ENCODE assay signal across 8 cellular contexts in the genomic region with DNA sequence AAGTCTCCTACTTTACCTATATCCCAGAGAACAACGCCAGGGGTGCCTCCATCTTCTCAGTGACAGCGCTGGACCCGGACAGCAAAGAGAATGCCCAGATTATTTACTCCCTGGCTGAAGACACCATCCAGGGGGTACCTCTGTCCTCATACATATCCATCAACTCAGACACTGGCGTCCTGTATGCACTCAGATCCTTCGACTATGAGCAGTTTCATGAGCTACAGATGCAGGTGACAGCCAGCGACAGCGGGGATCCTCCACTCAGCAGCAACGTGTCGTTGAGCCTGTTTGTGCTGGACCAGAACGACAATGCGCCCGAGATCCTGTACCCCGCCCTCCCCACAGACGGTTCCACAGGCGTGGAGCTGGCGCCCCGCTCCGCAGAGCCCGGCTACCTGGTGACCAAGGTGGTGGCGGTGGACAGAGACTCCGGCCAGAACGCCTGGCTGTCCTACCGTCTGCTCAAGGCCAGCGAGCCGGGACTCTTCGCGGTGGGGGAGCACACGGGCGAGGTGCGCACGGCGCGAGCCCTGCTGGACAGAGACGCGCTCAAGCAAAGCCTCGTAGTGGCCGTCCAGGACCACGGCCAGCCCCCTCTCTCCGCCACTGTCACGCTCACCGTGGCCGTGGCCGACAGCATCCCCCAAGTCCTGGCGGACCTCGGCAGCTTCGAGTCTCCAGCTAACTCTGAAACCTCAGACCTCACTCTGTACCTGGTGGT. TPM values are rescaled to one million over a fixed set of nuclear protein-coding genes. Genes with fewer than 3 reads are reported as not detected.
DNase-seq lines count a peak whose midpoint lies in the region; ATAC-seq, FAIRE-seq and TF ChIP-seq lines count a peak whose summit lies in the region.
"Not testable (repeated sequence)": the region's sequence is repeated elsewhere in the genome, so short reads cannot be mapped to it uniquely, and the experiment has no call there.

No MANE protein-coding gene starts in this region.

- WGBS in psoas muscle, 3 donors, result 43 to 53% (median 47%) methylated on average over 38 to 46 of the region's 46 CpGs

- H3K27me3 Mint-ChIP-seq in T-helper 1 cell treated with Interleukin-12 subunit alpha and Interleukin-12 subunit beta and Interleukin-4 antibody, amounts not matched to agents 30 μg/mL and 1 μg/mL, for 36 hours (ENCODE audit: low read depth), result peaks cover 65% of the 10 kb centered on the region
- peaks cover 40% of the 10 kb centered on the region for H3K27me3 Mint-ChIP-seq in activated T-helper 1 cell treated with anti-CD3 and anti-CD28 coated beads, Interleukin-12 subunit alpha, Interleukin-12 subunit beta, Interleukin-2, Interleukin-4 antibody, amounts not matched to agents 30 ng/mL and 10 ng/mL and 1 ng/mL, durations not matched to agents 14 hours and 24 hours and 36 hours (ENCODE audit: insufficient read depth)
- not testable (repeated sequence) for H3K27me3 Mint-ChIP-seq in astrocyte (ENCODE audit: low read depth, unreplicated experiment); type B pancreatic cell
- H3K27me3 Mint-ChIP-seq in immature natural killer cell (ENCODE audit: low read depth in 3 of 3), result peaks cover 52 to 61% (median 53%) of the 10 kb centered on the region in 3 donors
- peaks cover 47 to 74% (median 61%) of the 10 kb centered on the region in 5 donors for H3K27me3 Mint-ChIP-seq in naive thymus-derived CD8-positive, alpha-beta T cell

- peaks cover 0 to 21% (median 10%) of the 10 kb centered on the region in 11 experiments; a peak in 11 of 22 replicates for H3K36me3 ChIP-seq in BLaER1 treated with 17β-estradiol and CSF1 and Interleukin-3, amounts not matched to agents 10 nM and 100 nM
- not testable (repeated sequence) for H3K36me3 ChIP-seq in astrocyte (ENCODE audit: insufficient read depth, low read length); psoas muscle (ENCODE audit: insufficient read depth in 1 of 2, low read depth in 1 of 2)

- not testable (repeated sequence) for H3K9ac ChIP-seq in BLaER1 treated with 17β-estradiol and CSF1 and Interleukin-3, amounts not matched to agents 10 nM and 100 nM; astrocyte (ENCODE audit: low read length)

- peak overlapping the region; percentile 7 for H3K4me3 Mint-ChIP-seq in T-helper 1 cell treated with Interleukin-12 subunit alpha and Interleukin-12 subunit beta and Interleukin-4 antibody, amounts not matched to agents 30 μg/mL and 1 μg/mL, for 36 hours
- H3K4me3 Mint-ChIP-seq in activated T-helper 1 cell treated with anti-CD3 and anti-CD28 coated beads, Interleukin-12 subunit alpha, Interleukin-12 subunit beta, Interleukin-2, Interleukin-4 antibody, amounts not matched to agents 30 ng/mL and 10 ng/mL and 1 ng/mL, durations not matched to agents 14 hours and 24 hours and 36 hours, result peak overlapping the region; percentile 37
- H3K4me3 Mint-ChIP-seq in astrocyte (ENCODE audit: unreplicated experiment) (peak overlapping the region; percentile 93), immature natural killer cell (peak overlapping the region; percentile 33 to 86 (median 59)), type B pancreatic cell (peak overlapping the region; percentile 26)
- H3K4me3 Mint-ChIP-seq in naive thymus-derived CD8-positive, alpha-beta T cell, result peak overlapping the region in 8 of 10 donors; percentile 0 to 81 (median 36)

- not testable (repeated sequence) for H3K79me2 ChIP-seq in astrocyte (ENCODE audit: insufficient read depth, low read length)

- H2AFZ ChIP-seq in astrocyte (ENCODE audit: low read depth, low read length), result not testable (repeated sequence)

- peaks cover 0 to 21% (median 10%) of the 10 kb centered on the region in 10 experiments; a peak in 14 of 20 replicates for H3K4me1 ChIP-seq in BLaER1 treated with 17β-estradiol and CSF1 and Interleukin-3, amounts not matched to agents 10 nM and 100 nM
- not testable (repeated sequence) for H3K4me1 ChIP-seq in astrocyte (ENCODE audit: insufficient read depth, low read length); psoas muscle

- not testable (repeated sequence) for DNase-seq in activated T-helper 1 cell treated with anti-CD3 and anti-CD28 coated beads, Interleukin-12 subunit alpha, Interleukin-12 subunit beta, Interleukin-2, Interleukin-4 antibody, amounts not matched to agents 30 ng/mL and 10 ng/mL and 1 ng/mL, durations not matched to agents 14 hours and 24 hours and 36 hours (ENCODE audit: low spot score); astrocyte (ENCODE audit: low read depth); immature natural killer cell; naive thymus-derived CD8-positive, alpha-beta T cell; psoas muscle; type B pancreatic cell (ENCODE audit: extremely low spot score, unreplicated experiment)

- ATAC-seq in naive thymus-derived CD8-positive, alpha-beta T cell; psoas muscle: not testable (repeated sequence)

- peaks cover 46 to 57% (median 49%) of the 10 kb centered on the region in 11 experiments for H3K9me3 ChIP-seq in BLaER1 treated with 17β-estradiol and CSF1 and Interleukin-3, amounts not matched to agents 10 nM and 100 nM (replicated peaks in 1 of 11)
- H3K9me3 ChIP-seq in astrocyte (ENCODE audit: insufficient read depth, low read depth, low read length), result peaks cover 34% of the 10 kb centered on the region
- H3K9me3 ChIP-seq in psoas muscle, result not testable (repeated sequence)

- FAIRE-seq in astrocyte (lab: Jason Lieb, UNC), result not testable (repeated sequence)

- peak overlapping the region in 6 of 10 experiments; percentile 9 to 41 (median 24); a peak in 2 of 20 replicates for H3K4me3 ChIP-seq in BLaER1 treated with 17β-estradiol and CSF1 and Interleukin-3, amounts not matched to agents 10 nM and 100 nM
- not testable (repeated sequence) for H3K4me3 ChIP-seq in astrocyte (ENCODE audit: insufficient read depth, low read depth, low read length)
- peak overlapping the region; percentile 8 for H3K4me3 ChIP-seq in psoas muscle

- peaks cover 16 to 46% (median 29%) of the 10 kb centered on the region in 11 experiments for H3K27me3 ChIP-seq in BLaER1 treated with 17β-estradiol and CSF1 and Interleukin-3, amounts not matched to agents 10 nM and 100 nM
- H3K27me3 ChIP-seq in astrocyte (ENCODE audit: insufficient read depth, low read length), result not testable (repeated sequence)
- H3K27me3 ChIP-seq in psoas muscle (ENCODE audit: insufficient read depth in 3 of 3, low read length in 2 of 3), result peaks cover 0 to 27% (median 3%) of the 10 kb centered on the region in 3 donors

- H3K27ac ChIP-seq in BLaER1 treated with 17β-estradiol and CSF1 and Interleukin-3, amounts not matched to agents 10 nM and 100 nM; astrocyte (ENCODE audit: low read depth, low read length); psoas muscle: not testable (repeated sequence)

- H3K36me3 Mint-ChIP-seq in T-helper 1 cell treated with Interleukin-12 subunit alpha and Interleukin-12 subunit beta and Interleukin-4 antibody, amounts not matched to agents 30 μg/mL and 1 μg/mL, for 36 hours (ENCODE audit: low read depth); activated T-helper 1 cell treated with anti-CD3 and anti-CD28 coated beads, Interleukin-12 subunit alpha, Interleukin-12 subunit beta, Interleukin-2, Interleukin-4 antibody, amounts not matched to agents 30 ng/mL and 10 ng/mL and 1 ng/mL, durations not matched to agents 14 hours and 24 hours and 36 hours (ENCODE audit: low read depth): not testable (repeated sequence)
- H3K36me3 Mint-ChIP-seq in astrocyte (ENCODE audit: low read depth, unreplicated experiment), result peaks cover 32% of the 10 kb centered on the region
- H3K36me3 Mint-ChIP-seq in immature natural killer cell, result peaks cover 4 to 25% (median 22%) of the 10 kb centered on the region in 3 donors
- H3K36me3 Mint-ChIP-seq in naive thymus-derived CD8-positive, alpha-beta T cell, result peaks cover 19 to 40% (median 24%) of the 10 kb centered on the region in 3 donors
- peaks cover 62% of the 10 kb centered on the region for H3K36me3 Mint-ChIP-seq in type B pancreatic cell

- H3K27ac Mint-ChIP-seq in T-helper 1 cell treated with Interleukin-12 subunit alpha and Interleukin-12 subunit beta and Interleukin-4 antibody, amounts not matched to agents 30 μg/mL and 1 μg/mL, for 36 hours, result peak overlapping the region; percentile 13
- not testable (repeated sequence) for H3K27ac Mint-ChIP-seq in activated T-helper 1 cell treated with anti-CD3 and anti-CD28 coated beads, Interleukin-12 subunit alpha, Interleukin-12 subunit beta, Interleukin-2, Interleukin-4 antibody, amounts not matched to agents 30 ng/mL and 10 ng/mL and 1 ng/mL, durations not matched to agents 14 hours and 24 hours and 36 hours; astrocyte (ENCODE audit: unreplicated experiment); naive thymus-derived CD8-positive, alpha-beta T cell
- peak overlapping the region in 1 of 6 donors; percentile 10 for H3K27ac Mint-ChIP-seq in immature natural killer cell
- peak overlapping the region; percentile 13 for H3K27ac Mint-ChIP-seq in type B pancreatic cell

- H3K4me1 Mint-ChIP-seq in T-helper 1 cell treated with Interleukin-12 subunit alpha and Interleukin-12 subunit beta and Interleukin-4 antibody, amounts not matched to agents 30 μg/mL and 1 μg/mL, for 36 hours (ENCODE audit: low read depth), result peaks cover 14% of the 10 kb centered on the region
- H3K4me1 Mint-ChIP-seq in activated T-helper 1 cell treated with anti-CD3 and anti-CD28 coated beads, Interleukin-12 subunit alpha, Interleukin-12 subunit beta, Interleukin-2, Interleukin-4 antibody, amounts not matched to agents 30 ng/mL and 10 ng/mL and 1 ng/mL, durations not matched to agents 14 hours and 24 hours and 36 hours (ENCODE audit: low read depth), result peaks cover 15% of the 10 kb centered on the region
- H3K4me1 Mint-ChIP-seq in astrocyte (ENCODE audit: low read depth, unreplicated experiment) (peaks cover 15% of the 10 kb centered on the region), immature natural killer cell (peaks cover 40 to 68% of the 10 kb centered on the region in 2 donors), type B pancreatic cell (ENCODE audit: unreplicated experiment) (peaks cover 12% of the 10 kb centered on the region)
- H3K4me1 Mint-ChIP-seq in naive thymus-derived CD8-positive, alpha-beta T cell, result peaks cover 9 to 24% (median 16%) of the 10 kb centered on the region in 4 donors

- H3K4me2 ChIP-seq in BLaER1 treated with 17β-estradiol and CSF1 and Interleukin-3, amounts not matched to agents 10 nM and 100 nM, result peak overlapping the region; percentile 54 to 85 (median 71); a peak in 21 of 22 replicates
- H3K4me2 ChIP-seq in astrocyte (ENCODE audit: low read length), result not testable (repeated sequence)

- not testable (repeated sequence) for H4K20me1 ChIP-seq in BLaER1 treated with 17β-estradiol and CSF1 and Interleukin-3, amounts not matched to agents 10 nM and 100 nM; astrocyte (ENCODE audit: insufficient read depth, low read length)

- not testable (repeated sequence) for TF ChIP-seq CTCF in astrocyte (IDR thresholded peaks at IDR 0.05; ENCODE audit: insufficient read depth, low read depth, low read length); psoas muscle (IDR thresholded peaks at IDR 0.05); type B pancreatic cell (conservative IDR thresholded peaks at IDR 0.05)

- peaks cover 23% of the 10 kb centered on the region for H3K9me3 Mint-ChIP-seq in T-helper 1 cell treated with Interleukin-12 subunit alpha and Interleukin-12 subunit beta and Interleukin-4 antibody, amounts not matched to agents 30 μg/mL and 1 μg/mL, for 36 hours
- peaks cover 24% of the 10 kb centered on the region for H3K9me3 Mint-ChIP-seq in activated T-helper 1 cell treated with anti-CD3 and anti-CD28 coated beads, Interleukin-12 subunit alpha, Interleukin-12 subunit beta, Interleukin-2, Interleukin-4 antibody, amounts not matched to agents 30 ng/mL and 10 ng/mL and 1 ng/mL, durations not matched to agents 14 hours and 24 hours and 36 hours
- H3K9me3 Mint-ChIP-seq in astrocyte (ENCODE audit: unreplicated experiment), result peaks cover 21% of the 10 kb centered on the region
- peaks cover 9 to 41% (median 19%) of the 10 kb centered on the region in 6 donors for H3K9me3 Mint-ChIP-seq in immature natural killer cell
- peaks cover 0 to 62% (median 39%) of the 10 kb centered on the region in 9 donors for H3K9me3 Mint-ChIP-seq in naive thymus-derived CD8-positive, alpha-beta T cell
- H3K9me3 Mint-ChIP-seq in type B pancreatic cell, result peaks cover 27% of the 10 kb centered on the region

- intact Hi-C loops in activated T-helper 1 cell treated with anti-CD3 and anti-CD28 coated beads, Interleukin-12 subunit alpha, Interleukin-12 subunit beta, Interleukin-2, Interleukin-4 antibody, amounts not matched to agents 30 ng/mL and 10 ng/mL and 1 ng/mL, durations not matched to agents 14 hours and 24 hours and 36 hours (cut with micrococcal nuclease), result loop anchor here (5.0 to 10.0 kb wide), 3 partner anchors 42 to 570 kb away; partner anchors contain the start of genes PCDH1, PCDHA8, PCDHA9 and PCDHGA6
- intact Hi-C loops in psoas muscle (cut with DNase I), result loop anchor here (5.0 kb wide), 2 partner anchors 143 to 148 kb away; no protein-coding TSS in a partner anchor

- POLR2A ChIA-PET in naive thymus-derived CD8-positive, alpha-beta T cell (lab: Charles Lee), result not testable (repeated sequence)

RNA-seq across cellular contexts. Expression of gene PCDHGA10, which starts 1.9 kb away (rescaled TPM):
- total RNA-seq in activated T-helper 1 cell treated with anti-CD3 and anti-CD28 coated beads, Interleukin-12 subunit alpha, Interleukin-12 subunit beta, Interleukin-2, Interleukin-4 antibody, amounts not matched to agents 30 ng/mL and 10 ng/mL and 1 ng/mL, durations not matched to agents 14 hours and 24 hours and 36 hours, result 0.10 and 0.13 TPM in 2 replicates
- total RNA-seq in astrocyte (34.0 and 41.6 TPM in 2 replicates), psoas muscle (1 to 10 TPM in 3 of 4 donors, under 1 TPM in 1; 0.86 to 3.9 (median 2.8) TPM), type B pancreatic cell (ENCODE audit: low replicate concordance) (9.8 and 18.5 TPM in 2 replicates)
- polyA plus RNA-seq in immature natural killer cell (under 1 TPM in 1 of 3 donors, not detected in 2; 0.43 TPM), psoas muscle (under 1 TPM; 0.27 to 0.56 (median 0.39) TPM)
- total RNA-seq in naive thymus-derived CD8-positive, alpha-beta T cell, result under 1 TPM; 0.31 to 0.41 TPM
- not detected for polyA plus RNA-seq in naive thymus-derived CD8-positive, alpha-beta T cell

RNA-seq across cellular contexts. Expression of gene PCDHGB7, which starts 2.8 kb away (rescaled TPM):
- 0.13 TPM in 1 of 2 replicates, not detected in the other for total RNA-seq in activated T-helper 1 cell treated with anti-CD3 and anti-CD28 coated beads, Interleukin-12 subunit alpha, Interleukin-12 subunit beta, Interleukin-2, Interleukin-4 antibody, amounts not matched to agents 30 ng/mL and 10 ng/mL and 1 ng/mL, durations not matched to agents 14 hours and 24 hours and 36 hours
- total RNA-seq in astrocyte (22.4 and 26.1 TPM in 2 replicates), psoas muscle (1 to 10 TPM; 3.8 to 7.2 (median 5.7) TPM), type B pancreatic cell (ENCODE audit: low replicate concordance) (4.4 and 8.5 TPM in 2 replicates)
- polyA plus RNA-seq in immature natural killer cell (under 1 TPM in 1 of 3 donors, not detected in 2; 0.13 TPM), psoas muscle (1 to 10 TPM in 1 of 3 donors, under 1 TPM in 2; 0.70 to 1.1 (median 0.90) TPM)
- under 1 TPM; 0.16 to 0.25 TPM for total RNA-seq in naive thymus-derived CD8-positive, alpha-beta T cell
- not detected for polyA plus RNA-seq in naive thymus-derived CD8-positive, alpha-beta T cell

RNA-seq across cellular contexts. Expression of gene PCDHGA11, which starts 6.1 kb away (rescaled TPM):
- 0.16 and 0.24 TPM in 2 replicates for total RNA-seq in activated T-helper 1 cell treated with anti-CD3 and anti-CD28 coated beads, Interleukin-12 subunit alpha, Interleukin-12 subunit beta, Interleukin-2, Interleukin-4 antibody, amounts not matched to agents 30 ng/mL and 10 ng/mL and 1 ng/mL, durations not matched to agents 14 hours and 24 hours and 36 hours
- total RNA-seq in astrocyte (5.3 and 5.8 TPM in 2 replicates), psoas muscle (1 to 10 TPM in 3 of 4 donors, under 1 TPM in 1; 0.94 to 4.4 (median 2.9) TPM), type B pancreatic cell (ENCODE audit: low replicate concordance) (2.6 TPM in 2 replicates)
- polyA plus RNA-seq in immature natural killer cell (under 1 TPM in 1 of 3 donors, not detected in 2; 0.11 TPM), psoas muscle (under 1 TPM; 0.21 to 0.72 (median 0.45) TPM)
- total RNA-seq in naive thymus-derived CD8-positive, alpha-beta T cell, result under 1 TPM; 0.10 to 0.36 TPM
- not detected for polyA plus RNA-seq in naive thymus-derived CD8-positive, alpha-beta T cell

RNA-seq across cellular contexts. Expression of gene PCDHGB6, which starts 6.9 kb away (rescaled TPM):
- total RNA-seq in activated T-helper 1 cell treated with anti-CD3 and anti-CD28 coated beads, Interleukin-12 subunit alpha, Interleukin-12 subunit beta, Interleukin-2, Interleukin-4 antibody, amounts not matched to agents 30 ng/mL and 10 ng/mL and 1 ng/mL, durations not matched to agents 14 hours and 24 hours and 36 hours, result 0.12 and 0.18 TPM in 2 replicates
- total RNA-seq in astrocyte, result 18.4 and 19.9 TPM in 2 replicates
- polyA plus RNA-seq in immature natural killer cell, result 1 to 10 TPM in 1 of 3 donors, under 1 TPM in 1, not detected in 1; 0.38 to 1.9 TPM
- total RNA-seq in naive thymus-derived CD8-positive, alpha-beta T cell, result under 1 TPM; 0.21 to 0.30 TPM
- under 1 TPM in 1 of 3 donors, not detected in 2; 0.13 TPM for polyA plus RNA-seq in naive thymus-derived CD8-positive, alpha-beta T cell
- 1 to 10 TPM; 2.0 to 4.1 (median 2.9) TPM for total RNA-seq in psoas muscle
- under 1 TPM; 0.46 to 0.83 (median 0.82) TPM for polyA plus RNA-seq in psoas muscle
- 4.9 and 39.4 TPM in 2 replicates for total RNA-seq in type B pancreatic cell (ENCODE audit: low replicate concordance)

RNA-seq across cellular contexts. Expression of gene PCDHGA9, which starts 12.1 kb away (rescaled TPM):
- 0.21 and 0.39 TPM in 2 replicates for total RNA-seq in activated T-helper 1 cell treated with anti-CD3 and anti-CD28 coated beads, Interleukin-12 subunit alpha, Interleukin-12 subunit beta, Interleukin-2, Interleukin-4 antibody, amounts not matched to agents 30 ng/mL and 10 ng/mL and 1 ng/mL, durations not matched to agents 14 hours and 24 hours and 36 hours
- total RNA-seq in astrocyte (0.73 and 0.87 TPM in 2 replicates), psoas muscle (1 to 10 TPM; 1.5 to 3.5 (median 1.9) TPM), type B pancreatic cell (ENCODE audit: low replicate concordance) (0.97 and 2.2 TPM in 2 replicates)
- polyA plus RNA-seq in immature natural killer cell (under 1 TPM in 1 of 3 donors, not detected in 2; 0.04 TPM), psoas muscle (under 1 TPM; 0.11 to 0.42 (median 0.36) TPM)
- under 1 TPM; 0.13 to 0.19 TPM for total RNA-seq in naive thymus-derived CD8-positive, alpha-beta T cell
- under 1 TPM in 1 of 3 donors, not detected in 2; 0.14 TPM for polyA plus RNA-seq in naive thymus-derived CD8-positive, alpha-beta T cell

Comparison
In these comparisons a context has a peak if more than half of its experiments do, and no peak if none do; other contexts are left out.
1. H3K4me3 Mint-ChIP-seq: peak in every context shown above with its lines; median percentile 93 in astrocyte; 59 in immature natural killer cell; 37 in activated T-helper 1 cell treated with anti-CD3 and anti-CD28 coated beads, Interleukin-12 subunit alpha, Interleukin-12 subunit beta, Interleukin-2, Interleukin-4 antibody, amounts not matched to agents 30 ng/mL and 10 ng/mL and 1 ng/mL, durations not matched to agents 14 hours and 24 hours and 36 hours; 36 in naive thymus-derived CD8-positive, alpha-beta T cell; 26 in type B pancreatic cell; 7 in T-helper 1 cell treated with Interleukin-12 subunit alpha and Interleukin-12 subunit beta and Interleukin-4 antibody, amounts not matched to agents 30 μg/mL and 1 μg/mL, for 36 hours.